Comparison of ENCODE assay signal across 3 cellular contexts in the genomic region with DNA sequence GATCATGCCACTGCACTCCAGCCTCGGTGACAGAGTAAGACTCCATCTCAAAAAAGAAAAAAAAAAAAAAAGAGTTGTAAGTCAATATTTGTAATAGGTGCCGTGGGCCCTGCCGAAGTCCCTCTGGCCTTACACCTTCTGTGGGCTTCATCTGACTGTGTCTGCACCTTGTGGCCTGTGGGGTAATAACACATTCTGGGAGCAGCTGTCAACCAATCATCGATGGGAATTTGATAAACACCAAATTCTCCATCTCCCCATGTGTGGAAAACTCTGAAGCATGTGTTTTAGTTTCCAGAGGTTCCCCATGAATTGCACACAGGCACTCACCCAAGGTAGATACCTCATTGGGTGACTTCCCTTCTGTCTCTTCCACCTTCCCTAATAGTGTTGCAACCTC.
TF ChIP-seq lines count a peak whose summit lies in the region.

No MANE protein-coding gene starts in this region.

TF ChIP-seq in SK-N-SH treated with all-trans-retinoic acid at 6 μM for 48 hours, 23 proteins besides CTCF, POLR2A, EP300 and RAD21:
- TF ChIP-seq ZFP3 (CRISPR knock-in tag; IDR thresholded peaks at IDR 0.05) (no peak), OSR1 (CRISPR knock-in tag; IDR thresholded peaks at IDR 0.05) (no peak)

TF ChIP-seq in SK-N-SH, 30 proteins besides CTCF, POLR2A, EP300 and RAD21:
- no peak for TF ChIP-seq JUND (IDR thresholded peaks at IDR 0.05)
- no peak for TF ChIP-seq SIN3A (IDR thresholded peaks at IDR 0.05; ENCODE audit: borderline replicate concordance, low read depth, low read length)
- TF ChIP-seq FOXM1 (IDR thresholded peaks at IDR 0.05; ENCODE audit: low read depth), result no peak

TF ChIP-seq in K562, 482 proteins besides CTCF, POLR2A, EP300 and RAD21:
- no peak for TF ChIP-seq GABPB2 (CRISPR knock-in tag; conservative IDR thresholded peaks at IDR 0.05)
- no peak for TF ChIP-seq NCOA1 (IDR thresholded peaks at IDR 0.05; ENCODE audit: low read depth)
- no peak for TF ChIP-seq ILF3 (IDR thresholded peaks at IDR 0.05; ENCODE audit: borderline replicate concordance)
- TF ChIP-seq MEIS2 (IDR thresholded peaks at IDR 0.05; ENCODE audit: partially characterized antibody), result peak; percentile 29
- TF ChIP-seq, protein P1, sequence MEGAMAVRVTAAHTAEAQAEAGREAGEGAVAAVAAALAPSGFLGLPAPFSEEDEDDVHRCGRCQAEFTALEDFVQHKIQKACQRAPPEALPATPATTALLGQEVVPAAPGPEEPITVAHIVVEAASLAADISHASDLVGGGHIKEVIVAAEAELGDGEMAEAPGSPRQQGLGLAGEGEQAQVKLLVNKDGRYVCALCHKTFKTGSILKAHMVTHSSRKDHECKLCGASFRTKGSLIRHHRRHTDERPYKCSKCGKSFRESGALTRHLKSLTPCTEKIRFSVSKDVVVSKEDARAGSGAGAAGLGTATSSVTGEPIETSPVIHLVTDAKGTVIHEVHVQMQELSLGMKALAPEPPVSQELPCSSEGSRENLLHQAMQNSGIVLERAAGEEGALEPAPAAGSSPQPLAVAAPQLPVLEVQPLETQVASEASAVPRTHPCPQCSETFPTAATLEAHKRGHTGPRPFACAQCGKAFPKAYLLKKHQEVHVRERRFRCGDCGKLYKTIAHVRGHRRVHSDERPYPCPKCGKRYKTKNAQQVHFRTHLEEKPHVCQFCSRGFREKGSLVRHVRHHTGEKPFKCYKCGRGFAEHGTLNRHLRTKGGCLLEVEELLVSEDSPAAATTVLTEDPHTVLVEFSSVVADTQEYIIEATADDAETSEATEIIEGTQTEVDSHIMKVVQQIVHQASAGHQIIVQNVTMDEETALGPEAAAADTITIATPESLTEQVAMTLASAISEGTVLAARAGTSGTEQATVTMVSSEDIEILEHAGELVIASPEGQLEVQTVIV (CRISPR knock-in tag; IDR thresholded peaks at IDR 0.05; ENCODE audit: borderline replicate concordance), result no peak
- TF ChIP-seq, protein P2, sequence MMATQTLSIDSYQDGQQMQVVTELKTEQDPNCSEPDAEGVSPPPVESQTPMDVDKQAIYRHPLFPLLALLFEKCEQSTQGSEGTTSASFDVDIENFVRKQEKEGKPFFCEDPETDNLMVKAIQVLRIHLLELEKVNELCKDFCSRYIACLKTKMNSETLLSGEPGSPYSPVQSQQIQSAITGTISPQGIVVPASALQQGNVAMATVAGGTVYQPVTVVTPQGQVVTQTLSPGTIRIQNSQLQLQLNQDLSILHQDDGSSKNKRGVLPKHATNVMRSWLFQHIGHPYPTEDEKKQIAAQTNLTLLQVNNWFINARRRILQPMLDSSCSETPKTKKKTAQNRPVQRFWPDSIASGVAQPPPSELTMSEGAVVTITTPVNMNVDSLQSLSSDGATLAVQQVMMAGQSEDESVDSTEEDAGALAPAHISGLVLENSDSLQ (IDR thresholded peaks at IDR 0.05), result 0 out of 2 replicates have a peak, but pooled peaks have one; percentile 18
- peak in 1 of 2 experiments; percentile 56 for TF ChIP-seq E2F6 (IDR thresholded peaks at IDR 0.05; ENCODE audit: borderline replicate concordance in 1 of 2, extremely low read depth in 1 of 2, insufficient read depth in 1 of 2, insufficient read length in 1 of 2, low read depth in 1 of 2, low read length in 1 of 2, poor library complexity in 1 of 2, severe bottlenecking in 1 of 2)
- TF ChIP-seq ZNF436 (CRISPR knock-in tag; IDR thresholded peaks at IDR 0.05), result no peak
- TF ChIP-seq, protein P3, sequence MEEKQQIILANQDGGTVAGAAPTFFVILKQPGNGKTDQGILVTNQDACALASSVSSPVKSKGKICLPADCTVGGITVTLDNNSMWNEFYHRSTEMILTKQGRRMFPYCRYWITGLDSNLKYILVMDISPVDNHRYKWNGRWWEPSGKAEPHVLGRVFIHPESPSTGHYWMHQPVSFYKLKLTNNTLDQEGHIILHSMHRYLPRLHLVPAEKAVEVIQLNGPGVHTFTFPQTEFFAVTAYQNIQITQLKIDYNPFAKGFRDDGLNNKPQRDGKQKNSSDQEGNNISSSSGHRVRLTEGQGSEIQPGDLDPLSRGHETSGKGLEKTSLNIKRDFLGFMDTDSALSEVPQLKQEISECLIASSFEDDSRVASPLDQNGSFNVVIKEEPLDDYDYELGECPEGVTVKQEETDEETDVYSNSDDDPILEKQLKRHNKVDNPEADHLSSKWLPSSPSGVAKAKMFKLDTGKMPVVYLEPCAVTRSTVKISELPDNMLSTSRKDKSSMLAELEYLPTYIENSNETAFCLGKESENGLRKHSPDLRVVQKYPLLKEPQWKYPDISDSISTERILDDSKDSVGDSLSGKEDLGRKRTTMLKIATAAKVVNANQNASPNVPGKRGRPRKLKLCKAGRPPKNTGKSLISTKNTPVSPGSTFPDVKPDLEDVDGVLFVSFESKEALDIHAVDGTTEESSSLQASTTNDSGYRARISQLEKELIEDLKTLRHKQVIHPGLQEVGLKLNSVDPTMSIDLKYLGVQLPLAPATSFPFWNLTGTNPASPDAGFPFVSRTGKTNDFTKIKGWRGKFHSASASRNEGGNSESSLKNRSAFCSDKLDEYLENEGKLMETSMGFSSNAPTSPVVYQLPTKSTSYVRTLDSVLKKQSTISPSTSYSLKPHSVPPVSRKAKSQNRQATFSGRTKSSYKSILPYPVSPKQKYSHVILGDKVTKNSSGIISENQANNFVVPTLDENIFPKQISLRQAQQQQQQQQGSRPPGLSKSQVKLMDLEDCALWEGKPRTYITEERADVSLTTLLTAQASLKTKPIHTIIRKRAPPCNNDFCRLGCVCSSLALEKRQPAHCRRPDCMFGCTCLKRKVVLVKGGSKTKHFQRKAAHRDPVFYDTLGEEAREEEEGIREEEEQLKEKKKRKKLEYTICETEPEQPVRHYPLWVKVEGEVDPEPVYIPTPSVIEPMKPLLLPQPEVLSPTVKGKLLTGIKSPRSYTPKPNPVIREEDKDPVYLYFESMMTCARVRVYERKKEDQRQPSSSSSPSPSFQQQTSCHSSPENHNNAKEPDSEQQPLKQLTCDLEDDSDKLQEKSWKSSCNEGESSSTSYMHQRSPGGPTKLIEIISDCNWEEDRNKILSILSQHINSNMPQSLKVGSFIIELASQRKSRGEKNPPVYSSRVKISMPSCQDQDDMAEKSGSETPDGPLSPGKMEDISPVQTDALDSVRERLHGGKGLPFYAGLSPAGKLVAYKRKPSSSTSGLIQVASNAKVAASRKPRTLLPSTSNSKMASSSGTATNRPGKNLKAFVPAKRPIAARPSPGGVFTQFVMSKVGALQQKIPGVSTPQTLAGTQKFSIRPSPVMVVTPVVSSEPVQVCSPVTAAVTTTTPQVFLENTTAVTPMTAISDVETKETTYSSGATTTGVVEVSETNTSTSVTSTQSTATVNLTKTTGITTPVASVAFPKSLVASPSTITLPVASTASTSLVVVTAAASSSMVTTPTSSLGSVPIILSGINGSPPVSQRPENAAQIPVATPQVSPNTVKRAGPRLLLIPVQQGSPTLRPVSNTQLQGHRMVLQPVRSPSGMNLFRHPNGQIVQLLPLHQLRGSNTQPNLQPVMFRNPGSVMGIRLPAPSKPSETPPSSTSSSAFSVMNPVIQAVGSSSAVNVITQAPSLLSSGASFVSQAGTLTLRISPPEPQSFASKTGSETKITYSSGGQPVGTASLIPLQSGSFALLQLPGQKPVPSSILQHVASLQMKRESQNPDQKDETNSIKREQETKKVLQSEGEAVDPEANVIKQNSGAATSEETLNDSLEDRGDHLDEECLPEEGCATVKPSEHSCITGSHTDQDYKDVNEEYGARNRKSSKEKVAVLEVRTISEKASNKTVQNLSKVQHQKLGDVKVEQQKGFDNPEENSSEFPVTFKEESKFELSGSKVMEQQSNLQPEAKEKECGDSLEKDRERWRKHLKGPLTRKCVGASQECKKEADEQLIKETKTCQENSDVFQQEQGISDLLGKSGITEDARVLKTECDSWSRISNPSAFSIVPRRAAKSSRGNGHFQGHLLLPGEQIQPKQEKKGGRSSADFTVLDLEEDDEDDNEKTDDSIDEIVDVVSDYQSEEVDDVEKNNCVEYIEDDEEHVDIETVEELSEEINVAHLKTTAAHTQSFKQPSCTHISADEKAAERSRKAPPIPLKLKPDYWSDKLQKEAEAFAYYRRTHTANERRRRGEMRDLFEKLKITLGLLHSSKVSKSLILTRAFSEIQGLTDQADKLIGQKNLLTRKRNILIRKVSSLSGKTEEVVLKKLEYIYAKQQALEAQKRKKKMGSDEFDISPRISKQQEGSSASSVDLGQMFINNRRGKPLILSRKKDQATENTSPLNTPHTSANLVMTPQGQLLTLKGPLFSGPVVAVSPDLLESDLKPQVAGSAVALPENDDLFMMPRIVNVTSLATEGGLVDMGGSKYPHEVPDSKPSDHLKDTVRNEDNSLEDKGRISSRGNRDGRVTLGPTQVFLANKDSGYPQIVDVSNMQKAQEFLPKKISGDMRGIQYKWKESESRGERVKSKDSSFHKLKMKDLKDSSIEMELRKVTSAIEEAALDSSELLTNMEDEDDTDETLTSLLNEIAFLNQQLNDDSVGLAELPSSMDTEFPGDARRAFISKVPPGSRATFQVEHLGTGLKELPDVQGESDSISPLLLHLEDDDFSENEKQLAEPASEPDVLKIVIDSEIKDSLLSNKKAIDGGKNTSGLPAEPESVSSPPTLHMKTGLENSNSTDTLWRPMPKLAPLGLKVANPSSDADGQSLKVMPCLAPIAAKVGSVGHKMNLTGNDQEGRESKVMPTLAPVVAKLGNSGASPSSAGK (IDR thresholded peaks at IDR 0.05), result peak; percentile 81
- peak; percentile 69 for TF ChIP-seq L3MBTL2 (IDR thresholded peaks at IDR 0.05)
- TF ChIP-seq TAF15 (IDR thresholded peaks at IDR 0.05; ENCODE audit: low read depth, low read length), result no peak
- no peak for TF ChIP-seq ZNF12 (CRISPR knock-in tag; IDR thresholded peaks at IDR 0.05)
- TF ChIP-seq ETV1 (tag; conservative IDR thresholded peaks at IDR 0.05; ENCODE audit: low read depth), result no peak
- TF ChIP-seq POLR3A (IDR thresholded peaks at IDR 0.05; ENCODE audit: borderline replicate concordance, extremely low read depth, insufficient read depth, insufficient read length), result peak; percentile 8
